ENCODE assay signal across 8 cellular contexts in genomic region chr19:9584073-9584833, GRCh38. TPM values are rescaled to one million over a fixed set of nuclear protein-coding genes. Genes with fewer than 3 reads are reported as not detected.
A peak's percentile ranks its signal among the peaks of the same experiment; 100 is the strongest.
DNase-seq lines count a peak whose midpoint lies in the region; ATAC-seq and TF ChIP-seq lines count a peak whose summit lies in the region.

Gene ZNF121, minus strand, starts transcription at chr19:9584504. Its CDS starts 16,407 bp downstream, at chr19:9568097.

- peaks cover 18% of the 10 kb centered on the region for H3K36me3 Mint-ChIP-seq in CD4-positive, CD25-positive, alpha-beta regulatory T cell
- H3K36me3 Mint-ChIP-seq in endodermal cell (ENCODE audit: low read depth), result peaks cover 33% of the 10 kb centered on the region

- peak within 1 kb of the TSS; percentile 98 for H3K4me3 ChIP-seq in CD4-positive, CD25-positive, alpha-beta regulatory T cell (ENCODE audit: low read depth, low read length)
- H3K4me3 ChIP-seq in endodermal cell (ENCODE audit: low read length), result peak within 1 kb of the TSS; percentile 99

- H3K27ac ChIP-seq in CD4-positive, CD25-positive, alpha-beta regulatory T cell (ENCODE audit: insufficient read depth, low read length, poor library complexity, severe bottlenecking), result peak within 1 kb of the TSS; percentile 87
- peak within 1 kb of the TSS; percentile 85 for H3K27ac ChIP-seq in endodermal cell (ENCODE audit: low read depth, low read length)

- peaks cover 0 to 15% (median 7%) of the 10 kb centered on the region in 7 donors for H3K9me3 Mint-ChIP-seq in CD4-positive, CD25-positive, alpha-beta regulatory T cell
- peaks cover 32% of the 10 kb centered on the region for H3K9me3 Mint-ChIP-seq in endodermal cell

- H3K4me1 Mint-ChIP-seq in CD4-positive, CD25-positive, alpha-beta regulatory T cell, result peaks cover 10 to 50% (median 28%) of the 10 kb centered on the region in 4 donors
- H3K4me1 Mint-ChIP-seq in endodermal cell, result peaks cover 10% of the 10 kb centered on the region

- peak; percentile 76 for ATAC-seq in CD4-positive, CD25-positive, alpha-beta regulatory T cell (ENCODE audit: low read depth in 2 of 2)
- peak; percentile 86 for ATAC-seq in GM19438 (IDR thresholded peaks at IDR 0.05; ENCODE audit: low read depth, unreplicated experiment)

- peak within 1 kb of the TSS; percentile 96 to 100 (median 98) for H3K4me3 Mint-ChIP-seq in CD4-positive, CD25-positive, alpha-beta regulatory T cell
- H3K4me3 Mint-ChIP-seq in endodermal cell, result peak within 1 kb of the TSS; percentile 96

- peaks cover 11% of the 10 kb centered on the region for H3K27me3 Mint-ChIP-seq in CD4-positive, CD25-positive, alpha-beta regulatory T cell
- H3K27me3 Mint-ChIP-seq in endodermal cell (ENCODE audit: insufficient read depth), result no peaks in the 10 kb centered on the region

- H3K9me3 ChIP-seq in CD4-positive, CD25-positive, alpha-beta regulatory T cell (ENCODE audit: control insufficient read depth in 2 of 2, low read length in 2 of 2), result peaks cover 18 to 20% of the 10 kb centered on the region in 2 experiments
- H3K9me3 ChIP-seq in endodermal cell (ENCODE audit: control insufficient read depth, low read length), result peaks cover 23% of the 10 kb centered on the region

- peaks cover 14% of the 10 kb centered on the region for H3K36me3 ChIP-seq in CD4-positive, CD25-positive, alpha-beta regulatory T cell (ENCODE audit: control insufficient read depth, insufficient read depth, low read length)
- peaks cover 28% of the 10 kb centered on the region for H3K36me3 ChIP-seq in endodermal cell (ENCODE audit: control insufficient read depth, insufficient read depth, low read length)

- peak within 1 kb of the TSS; percentile 96 to 98 (median 97) for H3K27ac Mint-ChIP-seq in CD4-positive, CD25-positive, alpha-beta regulatory T cell
- H3K27ac Mint-ChIP-seq in endodermal cell, result peak within 1 kb of the TSS; percentile 98

- peaks cover under 1% of the 10 kb centered on the region for H3K27me3 ChIP-seq in CD4-positive, CD25-positive, alpha-beta regulatory T cell (ENCODE audit: control insufficient read depth, insufficient read depth, low read length)
- no peaks in the 10 kb centered on the region for H3K27me3 ChIP-seq in endodermal cell (ENCODE audit: control insufficient read depth, insufficient read depth, low read length, poor library complexity, severe bottlenecking)

- peak; percentile 61 to 85 (median 74) for DNase-seq in CD4-positive, CD25-positive, alpha-beta regulatory T cell
- DNase-seq in HS-5 (ENCODE audit: low read depth) (peak; percentile 60), NOMO-1 treated with dmso at 0.1 percent for 144 hours (lab: John Stamatoyannopoulos, UW; ENCODE audit: unreplicated experiment) (peak; percentile 75), endodermal cell (peak; percentile 96), mesenteric fat pad (ENCODE audit: low spot score) (peak; percentile 94)
- peak; percentile 39 for DNase-seq in activated CD8-positive, alpha-beta memory T cell treated with anti-CD3 and anti-CD28 coated beads, Interleukin-2, amount 50 U/mL, for 1 hour (ENCODE audit: extremely low read depth)
- DNase-seq in stimulated activated CD8-positive, alpha-beta memory T cell treated with anti-CD3 and anti-CD28 coated beads, Interleukin-15, amount 100 ng/mL, for 24 hours (ENCODE audit: low read depth), result peak; percentile 70

- H3K9ac ChIP-seq in endodermal cell (ENCODE audit: extremely low read depth, low read length, poor library complexity, severe bottlenecking), result peak within 1 kb of the TSS; percentile 97

- 0 to 1% methylated on average over 28 to 51 of the region's 51 CpGs for WGBS in endodermal cell (ENCODE audit: insufficient coverage in 1 of 2, insufficient read length in 1 of 2), 2 experiments

- no peak for TF ChIP-seq CTCF in endodermal cell (conservative IDR thresholded peaks at IDR 0.05)

- H3K4me1 ChIP-seq in CD4-positive, CD25-positive, alpha-beta regulatory T cell (ENCODE audit: control insufficient read depth, insufficient read depth, low read length, poor library complexity, severe bottlenecking), result peaks cover 15% of the 10 kb centered on the region
- H3K4me1 ChIP-seq in endodermal cell (ENCODE audit: control insufficient read depth, insufficient read depth, low read length), result no peaks in the 10 kb centered on the region

RNA-seq across cellular contexts. Expression of gene ZNF121, which starts in this region (rescaled TPM):
- total RNA-seq in CD4-positive, CD25-positive, alpha-beta regulatory T cell, result 23.8 TPM
- polyA plus RNA-seq in CD4-positive, CD25-positive, alpha-beta regulatory T cell, result 1 to 10 TPM; 1.6 to 5.4 (median 4.4) TPM
- total RNA-seq in endodermal cell (100 to 1,000 TPM; 100 to 168 TPM), mesenteric fat pad (31.5 TPM)
- polyA plus RNA-seq in endodermal cell (2013, experiment 1 of 2), result 46.3 TPM
- polyA plus RNA-seq in endodermal cell (2013, experiment 2 of 2), result 47.2 TPM

Comparison
In these comparisons a context has a peak if more than half of its experiments do, and no peak if none do; other contexts are left out.
1. Peak in every context shown above with its lines: DNase-seq, ATAC-seq, H3K4me3 ChIP-seq and H3K27ac ChIP-seq.
2. DNase-seq: peak in every context shown above with its lines; median percentile 96 in endodermal cell; 94 in mesenteric fat pad; 75 in NOMO-1 treated with dmso at 0.1 percent for 144 hours; 74 in CD4-positive, CD25-positive, alpha-beta regulatory T cell; 70 in stimulated activated CD8-positive, alpha-beta memory T cell treated with anti-CD3 and anti-CD28 coated beads, Interleukin-15, amount 100 ng/mL, for 24 hours; 60 in HS-5; 39 in activated CD8-positive, alpha-beta memory T cell treated with anti-CD3 and anti-CD28 coated beads, Interleukin-2, amount 50 U/mL, for 1 hour.